ENCODE assay signal across 19 cellular contexts in genomic region chr15:56972426-56972825, GRCh38.
"Had no signal": no experiment of that assay in that cellular context is flagged by ENCODE, and none has a peak within 500 bp of the region (broad histone marks: within the 10 kb centered on the region; RNA-seq: fewer than 3 reads in every experiment).

No MANE protein-coding gene starts in this region.

- H3K36me3 ChIP-seq: sigmoid colon, spleen, tibial artery, WERI-Rb-1 had no signal

- H3K36me3 Mint-ChIP-seq: natural killer cell had no signal

- H3K4me3 Mint-ChIP-seq: activated T-helper 17 cell treated with anti-CD3 and anti-CD28 coated beads, Interleukin-2, amount 50 U/mL, for 72 hours; effector memory CD8-positive, alpha-beta T cell; natural killer cell had no signal

- H3K9me3 Mint-ChIP-seq: effector memory CD8-positive, alpha-beta T cell; natural killer cell had no signal

- H3K27ac ChIP-seq: sigmoid colon, spleen, tibial artery, WERI-Rb-1 had no signal

- DNase-seq: activated CD4-positive, alpha-beta T cell treated with anti-CD3 and anti-CD28 coated beads, Interleukin-2, amount 50 U/mL, for 4 hours; activated naive CD4-positive, alpha-beta T cell treated with Interleukin-2 at 50 U/mL for 16 hours; activated T-cell treated with anti-CD3 and anti-CD28 coated beads for 4 hours; effector memory CD8-positive, alpha-beta T cell; foreskin fibroblast; left ventricle myocardium superior; mesenchymal stem cell; natural killer cell; nucleus accumbens; posterior cingulate gyrus; sigmoid colon; spleen; stimulated activated CD8-positive, alpha-beta memory T cell treated with anti-CD3 and anti-CD28 coated beads, Interleukin-4, amount 100 ng/mL, for 48 hours; stimulated activated naive CD8-positive, alpha-beta T cell treated with anti-CD3 and anti-CD28 coated beads, Interleukin-15, Interleukin-2, amounts not matched to agents 100 U/mL and 50 U/mL, for 24 hours; substantia nigra; tibial artery; WERI-Rb-1 had no signal

- H3K4me3 ChIP-seq: sigmoid colon, spleen, tibial artery had no signal

- ATAC-seq: activated T-helper 17 cell treated with anti-CD3 and anti-CD28 coated beads, Interleukin-2, amount 50 U/mL, for 72 hours; effector memory CD8-positive, alpha-beta T cell; left ventricle myocardium superior; natural killer cell; stimulated activated naive CD8-positive, alpha-beta T cell treated with anti-CD3 and anti-CD28 coated beads, Interleukin-15, Interleukin-2, amounts not matched to agents 100 U/mL and 50 U/mL, for 24 hours had no signal

- FAIRE-seq: bronchial epithelial cell had no signal

- H3K27ac Mint-ChIP-seq: activated T-helper 17 cell treated with anti-CD3 and anti-CD28 coated beads, Interleukin-2, amount 50 U/mL, for 72 hours had no signal

- H3K27me3 Mint-ChIP-seq: activated T-helper 17 cell treated with anti-CD3 and anti-CD28 coated beads, Interleukin-2, amount 50 U/mL, for 72 hours; effector memory CD8-positive, alpha-beta T cell had no signal

- H3K9me3 ChIP-seq: sigmoid colon, spleen, tibial artery had no signal

- H3K27me3 ChIP-seq: sigmoid colon, spleen, tibial artery had no signal
